ENCODE assay signal across 9 cellular contexts in genomic region chr17:38912221-38912813, GRCh38. TPM values are rescaled to one million over a fixed set of nuclear protein-coding genes. Genes with fewer than 3 reads are reported as not detected.
DNase-seq lines count a peak whose midpoint lies in the region; ATAC-seq lines count a peak whose summit lies in the region.
"Had no signal": no experiment of that assay in that cellular context is flagged by ENCODE, and none has a peak within 500 bp of the region (broad histone marks: within the 10 kb centered on the region; RNA-seq: fewer than 3 reads in every experiment).

No MANE protein-coding gene starts in this region.

- H3K4me3 Mint-ChIP-seq in T-cell, result no peak overlapping the region

- DNase-seq in G401 (ENCODE audit: low spot score), result peak; percentile 70
- peak in 1 of 34 experiments; percentile 6 for DNase-seq in T-cell
- DNase-seq in left cardiac atrium, result peak; percentile 70
- DNase-seq in DMS114 treated with DMSO at 0.1 percent for 48 hours (lab: John Stamatoyannopoulos, UW; ENCODE audit: unreplicated experiment), result no peak
- DNase-seq in NCI-H345 treated with DMSO at 0.1 percent for 48 hours (lab: John Stamatoyannopoulos, UW; ENCODE audit: unreplicated experiment), result no peak
- DNase-seq in KBM-7, result no peak
- DNase-seq in NCI-H187 (lab: John Stamatoyannopoulos, UW), result no peak

- no peak for ATAC-seq in T-cell (replicated peaks in 1 of 4)
- ATAC-seq in left cardiac atrium, result peak; percentile 44 to 72

- CTCF ChIA-PET in T-cell (lab: Charles Lee), result no interaction called here

- H3K27me3 Mint-ChIP-seq in T-cell, result no peaks in the 10 kb centered on the region

- POLR2A ChIA-PET in T-cell (lab: Charles Lee), result no interaction called here

- H3K4me1 ChIP-seq in skeletal muscle satellite cell (ENCODE audit: control insufficient read depth, insufficient read depth, low read length), result peaks cover 30% of the 10 kb centered on the region

- peaks cover 22% of the 10 kb centered on the region for H3K36me3 Mint-ChIP-seq in T-cell

- H3K9ac ChIP-seq in skeletal muscle satellite cell (ENCODE audit: low read depth, low read length), result peak overlapping the region; percentile 41

- H3K4me2 ChIP-seq in skeletal muscle satellite cell (ENCODE audit: low read length), result no peak overlapping the region

- peaks cover 18 to 35% (median 27%) of the 10 kb centered on the region in 3 donors for H3K4me1 Mint-ChIP-seq in T-cell

- H3K9me3 ChIP-seq in skeletal muscle satellite cell (replicated peaks; ENCODE audit: low read length), result no peaks in the 10 kb centered on the region

- intact Hi-C loops in left cardiac atrium (cut with DNase I), result no loop called here

- H3K4me3 ChIP-seq in skeletal muscle satellite cell (ENCODE audit: low read length), result no peak overlapping the region

- no peaks in the 10 kb centered on the region for H3K9me3 Mint-ChIP-seq in T-cell

- peaks cover 85% of the 10 kb centered on the region for H3K36me3 ChIP-seq in skeletal muscle satellite cell (ENCODE audit: insufficient read depth, low read length)

- no peaks in the 10 kb centered on the region for H3K27me3 ChIP-seq in skeletal muscle satellite cell (ENCODE audit: control insufficient read depth, insufficient read depth, low read length)

- in situ Hi-C loops in G401 (cut with HindIII; ENCODE audit: low sequenced_read_pairs) (no loop called here), KBM-7 (cut with MboI; ENCODE audit: low pct_unique_long_range_greater_than_20kb, low sequenced_read_pairs) (no loop called here)

- H3K27ac Mint-ChIP-seq in T-cell, result peak overlapping the region; percentile 16 to 43

RNA-seq across cellular contexts. Expression of gene LASP1, which starts 42.5 kb away (rescaled TPM):
- total RNA-seq in G401 (2014; rRNA removed; shearing (Covaris generic)), result 136 and 141 TPM in 2 replicates
- total RNA-seq in T-cell, result 100 to 1,000 TPM in 4 of 5 donors, 10 to 100 TPM in 1; 97.2 to 157 (median 122) TPM
- 10 to 100 TPM; 51.8 to 55.0 TPM for total RNA-seq in left cardiac atrium
- total RNA-seq in skeletal muscle satellite cell (2012; rRNA removed), result 172 and 203 TPM in 2 replicates

RNA-seq across cellular contexts. Expression of gene FBXO47, which starts 54.9 kb away (rescaled TPM):
- not detected in 2 replicates for total RNA-seq in G401 (2014; rRNA removed; shearing (Covaris generic))
- total RNA-seq in T-cell, result not detected
- not detected for total RNA-seq in left cardiac atrium
- total RNA-seq in skeletal muscle satellite cell (2012; rRNA removed), result not detected in 2 replicates
- total RNA-seq: renal cortical epithelial cell had no signal

RNA-seq across cellular contexts. Expression of gene RPL23, which starts 58.8 kb away (rescaled TPM):
- total RNA-seq in G401 (2014; rRNA removed; shearing (Covaris generic)), result 1,883 and 2,158 TPM in 2 replicates
- total RNA-seq in T-cell (1,000 to 10,000 TPM; 1,638 to 2,124 (median 1,743) TPM), left cardiac atrium (100 to 1,000 TPM; 892 to 925 TPM)
- total RNA-seq in skeletal muscle satellite cell (2012; rRNA removed), result 1,089 and 1,655 TPM in 2 replicates

Comparison
In these comparisons a context has a peak if more than half of its experiments do, and no peak if none do; other contexts are left out.
1. DNase-seq: peak in G401 (single experiment) and left cardiac atrium (single experiment); none in DMS114 treated with DMSO at 0.1 percent for 48 hours (single experiment), NCI-H345 treated with DMSO at 0.1 percent for 48 hours (single experiment), KBM-7 (single experiment) and NCI-H187 (0 of 2).
2. ATAC-seq: peak in left cardiac atrium (2 of 2); none in T-cell (0 of 4).